In genomic region chr6:135901776-135902524, GRCh38 we compare ENCODE assay signal across 9 cellular contexts. TPM values are rescaled to one million over a fixed set of nuclear protein-coding genes. Genes with fewer than 3 reads are reported as not detected.
DNase-seq lines count a peak whose midpoint lies in the region; ATAC-seq, FAIRE-seq and TF ChIP-seq lines count a peak whose summit lies in the region.
"Had no signal": no experiment of that assay in that cellular context is flagged by ENCODE, and none has a peak within 500 bp of the region (broad histone marks: within the 10 kb centered on the region; RNA-seq: fewer than 3 reads in every experiment).

No MANE protein-coding gene starts in this region.

- TF ChIP-seq RAD21 in HepG2 (CRISPR knock-in tag; IDR thresholded peaks at IDR 0.05): no peak

- no peak overlapping the region for H3K4me3 ChIP-seq in MG63
- H3K4me3 ChIP-seq in mammary epithelial cell (replicated peaks in 1 of 3; ENCODE audit: insufficient read depth in 1 of 3, low read depth in 2 of 3, low read length in 3 of 3): no peak overlapping the region
- H3K4me3 ChIP-seq in HepG2 (replicated peaks in 1 of 3; ENCODE audit: insufficient read depth in 1 of 3, low read depth in 2 of 3, low read length in 3 of 3): no peak overlapping the region

- intact Hi-C loops in mammary epithelial cell (cut with micrococcal nuclease): loop anchor here (10.0 kb wide), 1 partner anchor 227 kb away; no protein-coding TSS in a partner anchor
- intact Hi-C loops in HepG2 (cut with micrococcal nuclease; ENCODE audit: unreplicated experiment): loop anchor here (10.0 kb wide), 1 partner anchor 323 kb away; no protein-coding TSS in a partner anchor

- H3K4me1 ChIP-seq in mammary epithelial cell (ENCODE audit: insufficient read depth, low read length): peaks cover 7% of the 10 kb centered on the region
- H3K4me1 ChIP-seq in HepG2 (ENCODE audit: insufficient read depth, low read length): no peaks in the 10 kb centered on the region

- in situ Hi-C loops in mammary epithelial cell (cut with MboI; ENCODE audit: low sequenced_read_pairs in 2 of 2): loop anchor here in 1 of 2 donors (25.0 kb wide), 1 partner anchor 365 kb away; no protein-coding TSS in a partner anchor
- in situ Hi-C loops in HepG2 (cut with HindIII; ENCODE audit: extremely low pct_ligation_motif_present, low pct_unique_long_range_greater_than_20kb): loop anchor here (10.0 kb wide), 1 partner anchor 367 kb away; no protein-coding TSS in a partner anchor

- no peaks in the 10 kb centered on the region for H3K36me3 Mint-ChIP-seq in progenitor cell of endocrine pancreas (ENCODE audit: insufficient read depth)

- BruUV-seq in mammary epithelial cell (replicated peaks; lab: Mats Ljungman, UMichigan): no TSS peak
- BruUV-seq in HepG2 (replicated peaks; lab: Mats Ljungman, UMichigan): no TSS peak

- no peaks in the 10 kb centered on the region for H3K27me3 ChIP-seq in MG63
- no peaks in the 10 kb centered on the region for H3K27me3 ChIP-seq in mammary epithelial cell (ENCODE audit: insufficient read depth, low read length)
- 0 out of 5 replicates have a peak, but pooled peaks cover 0 to 7% of the 10 kb centered on the region in 2 experiments for H3K27me3 ChIP-seq in HepG2 (ENCODE audit: control insufficient read depth in 1 of 2, insufficient read depth in 2 of 2, low read length in 2 of 2)

- no peak overlapping the region for H3K27ac ChIP-seq in mammary epithelial cell (ENCODE audit: insufficient read depth, low read depth, low read length)
- no peak overlapping the region for H3K27ac ChIP-seq in HepG2 (ENCODE audit: extremely low read length, insufficient read depth, low read length)

- no peak overlapping the region for H3K4me2 ChIP-seq in mammary epithelial cell (ENCODE audit: insufficient read depth, low read depth, low read length)
- H3K4me2 ChIP-seq in HepG2 (ENCODE audit: low read depth, low read length): no peak overlapping the region

- POLR2A ChIA-PET in HepG2 (lab: Yijun Ruan, JAX): no interaction called here

- DNase-seq in MG63 (peak; percentile 69), mammary epithelial cell (peak; percentile 30), HepG2 (ENCODE audit: low spot score) (no peak), stromal cell of bone marrow (ENCODE audit: low read depth) (peak; percentile 85), progenitor cell of endocrine pancreas (ENCODE audit: low spot score, unreplicated experiment) (no peak)
- DNase-seq: NK-92 treated with Interleukin-12 subunit alpha and Interleukin-12 subunit beta, amount 100 ng/mL, for 24 hours had no signal

- ATAC-seq in HepG2: no peak
- no peak for ATAC-seq in GM19467 (IDR thresholded peaks at IDR 0.05; ENCODE audit: unreplicated experiment)
- ATAC-seq in GM18498 (IDR thresholded peaks at IDR 0.05; ENCODE audit: unreplicated experiment): no peak
- ATAC-seq: esophagus mucosa had no signal

- TF ChIP-seq CTCF in mammary epithelial cell (conservative IDR thresholded peaks at IDR 0.05 in 1 of 2, IDR thresholded peaks at IDR 0.05 in 1 of 2; ENCODE audit: extremely low read depth in 1 of 2, insufficient read depth in 1 of 2, low read depth in 1 of 2, low read length in 2 of 2): no peak
- TF ChIP-seq CTCF in HepG2 (CRISPR knock-in tag; IDR thresholded peaks at IDR 0.05): no peak
- TF ChIP-seq CTCF in progenitor cell of endocrine pancreas (IDR thresholded peaks at IDR 0.05; ENCODE audit: unreplicated experiment): no peak

- H3K36me3 ChIP-seq in MG63 (no peaks in the 10 kb centered on the region), mammary epithelial cell (ENCODE audit: insufficient read depth, low read length) (no peaks in the 10 kb centered on the region), HepG2 (replicated peaks in 1 of 2; ENCODE audit: control insufficient read depth in 1 of 2, insufficient read depth in 2 of 2, low read length in 2 of 2) (no peaks in the 10 kb centered on the region)

- no peaks in the 10 kb centered on the region for H3K79me2 ChIP-seq in mammary epithelial cell (ENCODE audit: insufficient read depth, low read length)
- H3K79me2 ChIP-seq in HepG2 (ENCODE audit: insufficient read depth, low read length): no peaks in the 10 kb centered on the region

- H3K4me3 Mint-ChIP-seq in progenitor cell of endocrine pancreas (ENCODE audit: low read depth): no peak overlapping the region

- CTCF ChIA-PET in mammary epithelial cell (lab: Charles Lee; ENCODE audit: low non-redundant PET): no interaction called here
- CTCF ChIA-PET in HepG2 (lab: Yijun Ruan, JAX; ENCODE audit: low intra/inter-chr PET ratio, low total read pairs): no interaction called here

- no peak for FAIRE-seq in HepG2 (lab: Jason Lieb, UNC)

- H3K27me3 Mint-ChIP-seq in progenitor cell of endocrine pancreas: no peaks in the 10 kb centered on the region

- peaks cover 19% of the 10 kb centered on the region for H3K4me1 Mint-ChIP-seq in progenitor cell of endocrine pancreas (ENCODE audit: low read depth)

- H3K9me3 ChIP-seq in MG63: no peaks in the 10 kb centered on the region
- no peaks in the 10 kb centered on the region for H3K9me3 ChIP-seq in mammary epithelial cell (replicated peaks; ENCODE audit: insufficient read depth, low read length)
- H3K9me3 ChIP-seq in HepG2 (ENCODE audit: low read length): no peaks in the 10 kb centered on the region

- H4K20me1 ChIP-seq in mammary epithelial cell (ENCODE audit: insufficient read depth, low read length) (no peaks in the 10 kb centered on the region), HepG2 (ENCODE audit: insufficient read depth, low read length) (no peaks in the 10 kb centered on the region)

- TF ChIP-seq POLR2A in HepG2 (IDR thresholded peaks at IDR 0.05; ENCODE audit: insufficient read depth in 1 of 2, low read depth in 2 of 2, low read length in 2 of 2): no peak

- no peak overlapping the region for H3K27ac Mint-ChIP-seq in progenitor cell of endocrine pancreas

- H2AFZ ChIP-seq in mammary epithelial cell (ENCODE audit: low read depth, low read length): peak overlapping the region; percentile 47
- no peak overlapping the region for H2AFZ ChIP-seq in HepG2 (ENCODE audit: low read length)

- 40% methylated on average over 4 of the region's 6 CpGs for WGBS in mammary epithelial cell (ENCODE audit: low coverage, missing lambda C conversion rate)
- WGBS in HepG2 (ENCODE audit: low lambda C conversion rate): 14% methylated on average over 6 of the region's 6 CpGs

- no peak overlapping the region for H3K9ac ChIP-seq in mammary epithelial cell (ENCODE audit: insufficient read depth, low read length)
- H3K9ac ChIP-seq in HepG2 (ENCODE audit: insufficient read depth, low read depth, low read length): no peak overlapping the region

- dilution Hi-C loops in mammary epithelial cell (cut with HindIII; ENCODE audit: low sequenced_read_pairs): no loop called here

- H3K9me3 Mint-ChIP-seq in progenitor cell of endocrine pancreas (ENCODE audit: low read depth): no peaks in the 10 kb centered on the region

- TF ChIP-seq EP300 in HepG2 (IDR thresholded peaks at IDR 0.05; ENCODE audit: low read depth in 2 of 2, low read length in 2 of 2) (no peak), HepG2 (CRISPR knock-in tag; IDR thresholded peaks at IDR 0.05; ENCODE audit: borderline replicate concordance) (no peak)

TF ChIP-seq in HepG2, 621 proteins besides CTCF, POLR2A, EP300 and RAD21:
- TF ChIP-seq MAFK (conservative IDR thresholded peaks at IDR 0.05 in 1 of 2, IDR thresholded peaks at IDR 0.05 in 1 of 2; ENCODE audit: low read length in 2 of 2): peak in 1 of 2 experiments; percentile 17; a peak in 1 of 4 replicates
- TF ChIP-seq CREB1 (IDR thresholded peaks at IDR 0.05): 0 out of 2 replicates have a peak, but pooled peaks have one; percentile 12
- TF ChIP-seq CREB1 (CRISPR knock-in tag; IDR thresholded peaks at IDR 0.05): no peak
- TF ChIP-seq JUN (CRISPR knock-in tag; IDR thresholded peaks at IDR 0.05): no peak

RNA-seq across cellular contexts. Expression of gene PDE7B, which starts 50.4 kb away (rescaled TPM):
- total RNA-seq in MG63 (2014; rRNA removed; shearing (Covaris generic); ENCODE audit: low replicate concordance): 1.8 and 4.0 TPM in 2 replicates
- total RNA-seq in mammary epithelial cell (under 1 TPM in 1 of 2 donors, not detected in 1; 0.50 TPM), HepG2 (2016; rRNA removed; fragmentation: Illumina TruSeq; extraction: Trizol) (not detected in 2 replicates), progenitor cell of endocrine pancreas (0.07 TPM in 1 of 2 replicates, not detected in the other)
- polyA plus RNA-seq in mammary epithelial cell (not detected), HepG2 (2011; rRNA removed) (not detected in 2 replicates)
- polyA minus RNA-seq in mammary epithelial cell: not detected
- total RNA-seq in HepG2 (2016; cell fraction: cytosol; rRNA removed; fragmentation: Illumina TruSeq; extraction: Trizol; ENCODE audit: low read depth): not detected in 2 replicates
- total RNA-seq in HepG2 (2016; cell fraction: insoluble cytoplasmic fraction; rRNA removed; fragmentation: Illumina TruSeq; extraction: Trizol): not detected in 2 replicates
- not detected in 2 replicates for total RNA-seq in HepG2 (2016; cell fraction: membrane; rRNA removed; fragmentation: Illumina TruSeq; extraction: Trizol)
- not detected in 2 replicates for total RNA-seq in HepG2 (2016; cell fraction: nucleus; rRNA removed; fragmentation: Illumina TruSeq; extraction: Trizol)
- polyA plus RNA-seq in HepG2 (2011; cell fraction: cytosol; rRNA removed): not detected in 2 replicates
- polyA plus RNA-seq in HepG2 (2011; cell fraction: nucleus; rRNA removed): not detected in 2 replicates
- polyA plus RNA-seq in HepG2 (2012): not detected in 2 replicates
- polyA plus RNA-seq in HepG2 (2016; cell fraction: cytosol; fragmentation: Illumina TruSeq; extraction: Trizol; ENCODE audit: low read depth): not detected in 2 replicates
- polyA plus RNA-seq in HepG2 (2016; cell fraction: insoluble cytoplasmic fraction; fragmentation: Illumina TruSeq; extraction: Trizol; ENCODE audit: low read depth): not detected in 2 replicates
- not detected in 2 replicates for polyA plus RNA-seq in HepG2 (2016; cell fraction: membrane; fragmentation: Illumina TruSeq; extraction: Trizol; ENCODE audit: low read depth)
- polyA plus RNA-seq in HepG2 (2016; cell fraction: nucleus; fragmentation: Illumina TruSeq; extraction: Trizol; ENCODE audit: insufficient read depth, low read depth): not detected in 2 replicates
- 14.3 TPM in 1 of 2 replicates, not detected in the other for polyA minus RNA-seq in HepG2 (2011; rRNA and poly(A)+ RNA removed; ENCODE audit: low replicate concordance)
- polyA minus RNA-seq in HepG2 (2011; cell fraction: cytosol; rRNA and poly(A)+ RNA removed): not detected in 2 replicates
- not detected in 2 replicates for polyA minus RNA-seq in HepG2 (2011; cell fraction: nucleus; rRNA and poly(A)+ RNA removed)

Comparison
In these comparisons a context has a peak if more than half of its experiments do, and no peak if none do; other contexts are left out.
1. DNase-seq: peak in MG63 (single experiment), mammary epithelial cell (single experiment) and stromal cell of bone marrow (single experiment); none in HepG2 (single experiment) and progenitor cell of endocrine pancreas (single experiment).